ENCODE assay signal across 26 cellular contexts in genomic region chr1:158331431-158331830, GRCh38. TPM values are rescaled to one million over a fixed set of nuclear protein-coding genes. Genes with fewer than 3 reads are reported as not detected.
"Had no signal": no experiment of that assay in that cellular context is flagged by ENCODE, and none has a peak within 500 bp of the region (broad histone marks: within the 10 kb centered on the region; RNA-seq: fewer than 3 reads in every experiment).

Gene CD1B (minus strand): TSS chr1:158331531. CDS start chr1:158331423, 108 bp downstream.

- ATAC-seq: Panc1, PC-3, T-cell had no signal

- H3K9me3 ChIP-seq: SK-N-SH had no signal

- H3K4me2 ChIP-seq: SK-N-SH had no signal

- H3K9ac ChIP-seq: SK-N-SH had no signal

- FAIRE-seq: HTR-8/SVneo had no signal

- DNase-seq: Karpas-422; KBM-7; MV-4-11; NCI-H1048; NCI-H1105; NCI-H1417; NCI-H1436 treated with DMSO at 0.1 percent for 48 hours; NCI-H1694; NCI-H187 treated with DMSO at 0.1 percent for 48 hours; NCI-H2029 treated with DMSO at 0.1 percent for 48 hours; NCI-H2107; NCI-H2227 treated with DMSO at 0.1 percent for 48 hours; NCI-H524; NCI-H526 treated with DMSO at 0.1 percent for 48 hours; NCI-H774; NK-92 treated with Interleukin-12 subunit alpha and Interleukin-12 subunit beta, amount 100 ng/mL, for 24 hours; PC-3; SHP77; SK-N-SH; SW 1271; T-cell had no signal

- H3K27ac ChIP-seq: HL-60, RWPE1 had no signal

RNA-seq across cellular contexts. Expression of gene CD1B, which starts in this region (rescaled TPM):
- polyA plus RNA-seq: IgD-negative memory B cell, SK-N-SH had no signal
